ENCODE assay signal across 8 cellular contexts in the genomic region with DNA sequence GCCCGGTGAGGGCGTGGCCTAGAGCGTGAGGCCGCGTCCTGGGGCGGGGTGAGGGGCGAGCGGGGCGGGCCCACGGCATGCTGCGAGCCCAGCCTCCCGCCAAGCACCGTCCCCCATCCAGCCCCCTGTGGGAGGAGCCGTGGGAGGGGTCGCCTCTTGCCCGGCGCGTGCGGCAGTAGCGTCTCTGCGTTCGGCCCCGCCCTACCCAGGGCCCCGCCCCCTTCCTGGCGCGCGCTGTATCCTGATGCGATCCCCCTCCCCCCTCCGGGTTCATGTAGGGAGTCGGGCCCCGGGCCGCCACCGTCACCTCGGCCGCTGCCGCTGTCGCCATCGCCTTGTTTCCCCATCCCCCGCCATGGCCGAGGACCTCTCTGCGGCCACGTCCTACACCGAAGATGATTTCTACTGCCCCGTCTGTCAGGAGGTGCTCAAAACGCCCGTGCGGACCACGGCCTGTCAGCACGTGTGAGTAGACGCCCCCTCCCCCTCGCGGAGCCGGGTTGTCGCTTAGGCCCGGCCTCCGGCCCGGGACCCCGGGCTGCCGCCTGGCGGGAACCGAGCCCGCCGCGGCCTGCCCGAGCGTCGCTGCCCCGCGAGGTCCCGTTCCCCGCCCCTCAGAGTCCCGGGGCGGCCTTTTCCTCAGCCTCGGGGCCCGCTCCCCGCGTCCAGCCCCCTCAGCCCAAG. TPM values are rescaled to one million over a fixed set of nuclear protein-coding genes. Genes with fewer than 3 reads are reported as not detected.
DNase-seq lines count a peak whose midpoint lies in the region; ATAC-seq, FAIRE-seq and TF ChIP-seq lines count a peak whose summit lies in the region.

No MANE protein-coding gene starts in this region.

- POLR2A ChIA-PET in HepG2 (lab: Yijun Ruan, JAX) = interaction anchor here (0.9 to 1.4 kb wide), 5 partner anchors 14 to 150 kb away, joined by 3 to 7 read pairs (median 3); a partner anchor contains a TSS

- no TSS peak for BruUV-seq in HepG2 (replicated peaks; lab: Mats Ljungman, UMichigan)

- H2AFZ ChIP-seq in HepG2 (ENCODE audit: low read length) = no peak overlapping the region

- FAIRE-seq in HepG2 (lab: Jason Lieb, UNC) = peak; percentile 50

- peak; percentile 70 to 89; a peak in 3 of 4 replicates for TF ChIP-seq POLR2A in HepG2 (IDR thresholded peaks at IDR 0.05; ENCODE audit: insufficient read depth in 1 of 2, low read depth in 2 of 2, low read length in 2 of 2)

- H3K79me2 ChIP-seq in HepG2 (ENCODE audit: insufficient read depth, low read length) = peaks cover 45% of the 10 kb centered on the region

- intact Hi-C loops in HepG2 (cut with micrococcal nuclease; ENCODE audit: unreplicated experiment) = loop anchor here (10.0 kb wide), 1 partner anchor 508 kb away; no protein-coding TSS in a partner anchor

- no peaks in the 10 kb centered on the region for H3K9me3 ChIP-seq in HepG2 (ENCODE audit: low read length)

- CTCF ChIA-PET in HepG2 (lab: Yijun Ruan, JAX; ENCODE audit: low intra/inter-chr PET ratio, low total read pairs) = no interaction called here

- ATAC-seq in GM19351 (IDR thresholded peaks at IDR 0.05; ENCODE audit: unreplicated experiment) (peak; percentile 70), HG03520 (IDR thresholded peaks at IDR 0.05; ENCODE audit: unreplicated experiment) (peak; percentile 74), HepG2 (peak; percentile 93)

- peak overlapping the region; percentile 98 for H3K27ac ChIP-seq in HepG2 (ENCODE audit: extremely low read length, insufficient read depth, low read length)

- H3K9ac ChIP-seq in HepG2 (ENCODE audit: insufficient read depth, low read depth, low read length) = peak overlapping the region; percentile 92

- peaks cover 48% of the 10 kb centered on the region for H3K4me1 ChIP-seq in HepG2 (ENCODE audit: insufficient read depth, low read length)

- in situ Hi-C loops in HepG2 (cut with HindIII; ENCODE audit: extremely low pct_ligation_motif_present, low pct_unique_long_range_greater_than_20kb) = no loop called here

- TF ChIP-seq CTCF in HepG2 (CRISPR knock-in tag; IDR thresholded peaks at IDR 0.05) = no peak

- WGBS in HepG2 (ENCODE audit: low lambda C conversion rate) = no CpG with 5 or more reads among the region's 77 CpGs

- TF ChIP-seq EP300 in HepG2 (IDR thresholded peaks at IDR 0.05; ENCODE audit: low read depth in 2 of 2, low read length in 2 of 2) = peak in 1 of 2 experiments; percentile 18; a peak in 1 of 4 replicates
- no peak; the same call in 1 of the 2 replicates for TF ChIP-seq EP300 in HepG2 (CRISPR knock-in tag; IDR thresholded peaks at IDR 0.05; ENCODE audit: borderline replicate concordance)

- H3K4me2 ChIP-seq in HepG2 (ENCODE audit: low read depth, low read length) = peak overlapping the region; percentile 91

- no peaks in the 10 kb centered on the region; a peak in 1 of 5 replicates for H3K27me3 ChIP-seq in HepG2 (ENCODE audit: control insufficient read depth in 1 of 2, insufficient read depth in 2 of 2, low read length in 2 of 2)

- H3K36me3 ChIP-seq in HepG2 (replicated peaks in 1 of 2; ENCODE audit: control insufficient read depth in 1 of 2, insufficient read depth in 2 of 2, low read length in 2 of 2) = peaks cover 5 to 13% of the 10 kb centered on the region in 2 experiments; a peak in 3 of 5 replicates

- H4K20me1 ChIP-seq in HepG2 (ENCODE audit: insufficient read depth, low read length) = peaks cover 22% of the 10 kb centered on the region; the same call in 1 of the 2 replicates

- peak; percentile 70 to 99 (median 96) for DNase-seq in C1 segment of cervical spinal cord (lab: John Stamatoyannopoulos, UW)
- DNase-seq in NCI-H526 treated with DMSO at 0.1 percent for 48 hours (lab: John Stamatoyannopoulos, UW) = peak; percentile 86
- peak; percentile 100 for DNase-seq in activated CD4-positive, alpha-beta T cell treated with anti-CD3 and anti-CD28 coated beads, Interleukin-2, amount 50 U/mL, for 1 hour
- DNase-seq in dedifferentiated amniotic fluid mesenchymal stem cell (ENCODE audit: extremely low spot score) = peak; percentile 95
- DNase-seq in HepG2 (ENCODE audit: low spot score) = peak; percentile 89
- DNase-seq in stimulated activated CD4-positive, alpha-beta T cell treated with anti-CD3 and anti-CD28 coated beads, Interleukin-2, amount 100 ng/mL, for 48 hours = peak; percentile 99 to 100

- no peak; the same call in 1 of the 2 replicates for TF ChIP-seq RAD21 in HepG2 (CRISPR knock-in tag; IDR thresholded peaks at IDR 0.05)

- H3K4me3 ChIP-seq in HepG2 (replicated peaks in 1 of 3; ENCODE audit: insufficient read depth in 1 of 3, low read depth in 2 of 3, low read length in 3 of 3) = peak overlapping the region; percentile 79 to 93 (median 92)

TF ChIP-seq in HepG2, 621 proteins besides CTCF, POLR2A, EP300 and RAD21 (continues in another document):
- TF ChIP-seq ZBTB21 (CRISPR knock-in tag; IDR thresholded peaks at IDR 0.05) (no peak), NR2F6 (IDR thresholded peaks at IDR 0.05) (no peak), NR2F6 (CRISPR knock-in tag; IDR thresholded peaks at IDR 0.05) (no peak), AGO1 (IDR thresholded peaks at IDR 0.05; ENCODE audit: low read depth, low read length, poor library complexity, severe bottlenecking) (no peak)
- TF ChIP-seq, protein P1, sequence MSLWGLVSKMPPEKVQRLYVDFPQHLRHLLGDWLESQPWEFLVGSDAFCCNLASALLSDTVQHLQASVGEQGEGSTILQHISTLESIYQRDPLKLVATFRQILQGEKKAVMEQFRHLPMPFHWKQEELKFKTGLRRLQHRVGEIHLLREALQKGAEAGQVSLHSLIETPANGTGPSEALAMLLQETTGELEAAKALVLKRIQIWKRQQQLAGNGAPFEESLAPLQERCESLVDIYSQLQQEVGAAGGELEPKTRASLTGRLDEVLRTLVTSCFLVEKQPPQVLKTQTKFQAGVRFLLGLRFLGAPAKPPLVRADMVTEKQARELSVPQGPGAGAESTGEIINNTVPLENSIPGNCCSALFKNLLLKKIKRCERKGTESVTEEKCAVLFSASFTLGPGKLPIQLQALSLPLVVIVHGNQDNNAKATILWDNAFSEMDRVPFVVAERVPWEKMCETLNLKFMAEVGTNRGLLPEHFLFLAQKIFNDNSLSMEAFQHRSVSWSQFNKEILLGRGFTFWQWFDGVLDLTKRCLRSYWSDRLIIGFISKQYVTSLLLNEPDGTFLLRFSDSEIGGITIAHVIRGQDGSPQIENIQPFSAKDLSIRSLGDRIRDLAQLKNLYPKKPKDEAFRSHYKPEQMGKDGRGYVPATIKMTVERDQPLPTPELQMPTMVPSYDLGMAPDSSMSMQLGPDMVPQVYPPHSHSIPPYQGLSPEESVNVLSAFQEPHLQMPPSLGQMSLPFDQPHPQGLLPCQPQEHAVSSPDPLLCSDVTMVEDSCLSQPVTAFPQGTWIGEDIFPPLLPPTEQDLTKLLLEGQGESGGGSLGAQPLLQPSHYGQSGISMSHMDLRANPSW (CRISPR knock-in tag; IDR thresholded peaks at IDR 0.05; ENCODE audit: borderline replicate concordance) = no peak; the same call in 1 of the 2 replicates
- TF ChIP-seq, protein P2, sequence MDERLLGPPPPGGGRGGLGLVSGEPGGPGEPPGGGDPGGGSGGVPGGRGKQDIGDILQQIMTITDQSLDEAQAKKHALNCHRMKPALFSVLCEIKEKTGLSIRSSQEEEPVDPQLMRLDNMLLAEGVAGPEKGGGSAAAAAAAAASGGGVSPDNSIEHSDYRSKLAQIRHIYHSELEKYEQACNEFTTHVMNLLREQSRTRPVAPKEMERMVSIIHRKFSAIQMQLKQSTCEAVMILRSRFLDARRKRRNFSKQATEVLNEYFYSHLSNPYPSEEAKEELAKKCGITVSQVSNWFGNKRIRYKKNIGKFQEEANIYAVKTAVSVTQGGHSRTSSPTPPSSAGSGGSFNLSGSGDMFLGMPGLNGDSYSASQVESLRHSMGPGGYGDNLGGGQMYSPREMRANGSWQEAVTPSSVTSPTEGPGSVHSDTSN (CRISPR knock-in tag; IDR thresholded peaks at IDR 0.05) = no peak

RNA-seq across cellular contexts. Expression of a gene that starts 0.9 kb away (rescaled TPM):
- 33.6 and 44.8 TPM in 2 replicates for total RNA-seq in HepG2 (2016; rRNA removed; fragmentation: Illumina TruSeq; extraction: Trizol)
- total RNA-seq in HepG2 (2016; cell fraction: cytosol; rRNA removed; fragmentation: Illumina TruSeq; extraction: Trizol; ENCODE audit: low read depth) = 26.6 and 29.1 TPM in 2 replicates
- total RNA-seq in HepG2 (2016; cell fraction: insoluble cytoplasmic fraction; rRNA removed; fragmentation: Illumina TruSeq; extraction: Trizol) = 38.1 and 50.2 TPM in 2 replicates
- total RNA-seq in HepG2 (2016; cell fraction: membrane; rRNA removed; fragmentation: Illumina TruSeq; extraction: Trizol) = 35.2 and 40.9 TPM in 2 replicates
- total RNA-seq in HepG2 (2016; cell fraction: nucleus; rRNA removed; fragmentation: Illumina TruSeq; extraction: Trizol) = 14.5 and 18.4 TPM in 2 replicates
- 11.0 and 14.6 TPM in 2 replicates for polyA plus RNA-seq in HepG2 (2011; rRNA removed)
- polyA plus RNA-seq in HepG2 (2011; cell fraction: cytosol; rRNA removed) = 11.9 and 14.5 TPM in 2 replicates
- 8.4 and 10.3 TPM in 2 replicates for polyA plus RNA-seq in HepG2 (2011; cell fraction: nucleus; rRNA removed)
- 15.0 and 21.5 TPM in 2 replicates for polyA plus RNA-seq in HepG2 (2012)
- 8.5 and 9.4 TPM in 2 replicates for polyA plus RNA-seq in HepG2 (2016; cell fraction: cytosol; fragmentation: Illumina TruSeq; extraction: Trizol; ENCODE audit: low read depth)
- 38.7 and 40.4 TPM in 2 replicates for polyA plus RNA-seq in HepG2 (2016; cell fraction: insoluble cytoplasmic fraction; fragmentation: Illumina TruSeq; extraction: Trizol; ENCODE audit: low read depth)
- polyA plus RNA-seq in HepG2 (2016; cell fraction: membrane; fragmentation: Illumina TruSeq; extraction: Trizol; ENCODE audit: low read depth) = 14.3 and 18.4 TPM in 2 replicates
- polyA plus RNA-seq in HepG2 (2016; cell fraction: nucleus; fragmentation: Illumina TruSeq; extraction: Trizol; ENCODE audit: insufficient read depth, low read depth) = 20.7 and 21.5 TPM in 2 replicates
- 40.1 and 42.9 TPM in 2 replicates for polyA minus RNA-seq in HepG2 (2011; rRNA and poly(A)+ RNA removed; ENCODE audit: low replicate concordance)
- polyA minus RNA-seq in HepG2 (2011; cell fraction: cytosol; rRNA and poly(A)+ RNA removed) = 30.0 and 36.7 TPM in 2 replicates
- polyA minus RNA-seq in HepG2 (2011; cell fraction: nucleus; rRNA and poly(A)+ RNA removed) = 16.7 and 21.9 TPM in 2 replicates

Comparison
In these comparisons a context has a peak if more than half of its experiments do, and no peak if none do; other contexts are left out.
1. Peak in every context shown above with its lines: DNase-seq, ATAC-seq, H3K4me3 ChIP-seq and H3K27ac ChIP-seq.